Comparison of ENCODE assay signal across 29 cellular contexts in the genomic region with DNA sequence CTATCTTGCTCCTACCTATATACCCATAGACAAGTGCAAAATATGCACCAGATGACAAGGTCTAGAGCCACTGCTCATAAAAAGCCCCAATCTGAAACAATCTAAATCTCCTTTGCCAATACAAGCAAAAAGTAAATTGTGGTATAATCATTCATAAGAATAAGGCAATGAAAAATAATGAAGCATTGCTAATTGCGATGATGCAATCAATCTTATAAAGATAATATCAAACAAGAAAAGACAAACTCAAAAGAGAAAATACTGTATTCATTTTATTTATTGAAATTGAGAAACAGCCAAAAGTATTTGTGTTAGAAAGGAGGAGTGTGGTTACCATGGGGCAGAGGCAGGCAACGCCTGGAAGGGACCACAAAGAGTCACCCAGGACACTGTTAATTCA.
"Had no signal": no experiment of that assay in that cellular context is flagged by ENCODE, and none has a peak within 500 bp of the region (broad histone marks: within the 10 kb centered on the region; RNA-seq: fewer than 3 reads in every experiment).

No MANE protein-coding gene starts in this region.

- H3K36me3 ChIP-seq: colonic mucosa, esophagus muscularis mucosa, esophagus squamous epithelium, gastrocnemius medialis, gastroesophageal sphincter, heart left ventricle, heart right ventricle had no signal

- H3K9me3 ChIP-seq: colonic mucosa, esophagus muscularis mucosa, esophagus squamous epithelium, gastrocnemius medialis, gastroesophageal sphincter, heart left ventricle had no signal

- H3K4me3 ChIP-seq: colonic mucosa, coronary artery, dorsolateral prefrontal cortex, esophagus muscularis mucosa, esophagus squamous epithelium, gastrocnemius medialis, gastroesophageal sphincter, heart left ventricle, heart right ventricle had no signal

- H3K27me3 ChIP-seq: colonic mucosa, dorsolateral prefrontal cortex, esophagus muscularis mucosa, esophagus squamous epithelium, foreskin keratinocyte, gastrocnemius medialis, gastroesophageal sphincter, heart left ventricle, heart right ventricle had no signal

- H3K4me1 ChIP-seq: colonic mucosa, esophagus muscularis mucosa, esophagus squamous epithelium, foreskin keratinocyte, gastrocnemius medialis, gastroesophageal sphincter, heart left ventricle, heart right ventricle had no signal

- DNase-seq: colonic mucosa; cortex of kidney; dermis blood vessel endothelial cell; dorsolateral prefrontal cortex; effector CD4-positive, alpha-beta T cell; effector CD8-positive, alpha-beta T cell; effector memory CD4-positive, alpha-beta T cell; effector memory CD8-positive, alpha-beta T cell; endodermal cell; erythroblast; esophagus squamous epithelium; foreskin fibroblast; foreskin keratinocyte; foreskin melanocyte; gastrocnemius medialis; glutamatergic neuron; head of caudate nucleus; heart left ventricle; heart right ventricle had no signal

- H3K27ac Mint-ChIP-seq: dendritic cell treated with granulocyte-macrophage colony-stimulating factor and Interleukin-4, amounts not matched to agents 40 ng/mL and 50 ng/mL, for 4 days; effector memory CD8-positive, alpha-beta T cell; endodermal cell had no signal

- ATAC-seq: effector memory CD8-positive, alpha-beta T cell; esophagus mucosa; foreskin keratinocyte; gastrocnemius medialis; gastroesophageal sphincter; heart left ventricle; heart right ventricle had no signal

- FAIRE-seq: colon, endometrium, endothelial cell of umbilical vein, frontal cortex had no signal

- H3K27me3 Mint-ChIP-seq: dendritic cell treated with granulocyte-macrophage colony-stimulating factor and Interleukin-4, amounts not matched to agents 40 ng/mL and 50 ng/mL, for 4 days had no signal

- H3K4me3 Mint-ChIP-seq: dendritic cell treated with granulocyte-macrophage colony-stimulating factor and Interleukin-4, amounts not matched to agents 40 ng/mL and 50 ng/mL, for 4 days; effector memory CD8-positive, alpha-beta T cell; endodermal cell had no signal

- H3K9me3 Mint-ChIP-seq: dendritic cell treated with granulocyte-macrophage colony-stimulating factor and Interleukin-4, amounts not matched to agents 40 ng/mL and 50 ng/mL, for 4 days; effector memory CD8-positive, alpha-beta T cell had no signal

- H3K4me1 Mint-ChIP-seq: endodermal cell had no signal

- H3K27ac ChIP-seq: colonic mucosa, coronary artery, dorsolateral prefrontal cortex, epithelial cell of prostate, esophagus muscularis mucosa, esophagus squamous epithelium, foreskin keratinocyte, gastrocnemius medialis, gastroesophageal sphincter, heart left ventricle, heart right ventricle had no signal
